Comparison of ENCODE assay signal across 24 cellular contexts in genomic region chr10:79207096-79207357, GRCh38.
"Had no signal": no experiment of that assay in that cellular context is flagged by ENCODE, and none has a peak within 500 bp of the region (broad histone marks: within the 10 kb centered on the region; RNA-seq: fewer than 3 reads in every experiment).

No MANE protein-coding gene starts in this region.

- H3K4me3 ChIP-seq: coronary artery, esophagus muscularis mucosa, heart right ventricle, left lung, mucosa of descending colon, psoas muscle, skin epidermis, thyroid gland had no signal

- H3K27ac ChIP-seq: coronary artery, esophagus muscularis mucosa, heart right ventricle, left lung, psoas muscle, thyroid gland had no signal

- H3K4me3 Mint-ChIP-seq: mesothelial cell of epicardium; natural killer cell treated with Interleukin-12 subunit alpha and Interleukin-12 subunit beta and Interleukin-15 and Interleukin-18, amount 100 ng/mL, for 72 hours; neural crest cell; stimulated activated naive CD8-positive, alpha-beta T cell treated with anti-CD3 and anti-CD28 coated beads, Interleukin-15, amount 100 ng/mL, for 72 hours; type B pancreatic cell had no signal

- H3K9me3 ChIP-seq: esophagus muscularis mucosa, heart right ventricle, left lung, mucosa of descending colon, psoas muscle, thyroid gland had no signal

- H3K4me1 ChIP-seq: left lung, psoas muscle had no signal

- DNase-seq: dermis blood vessel endothelial cell; effector memory CD4-positive, alpha-beta T cell; foreskin melanocyte; glutamatergic neuron; heart right ventricle; left cardiac atrium; mesenchymal stem cell; mucosa of descending colon; naive B cell; psoas muscle; stimulated activated CD4-positive, alpha-beta T cell treated with anti-CD3 and anti-CD28 coated beads, Interleukin-15, amount 100 ng/mL, for 24 hours; stimulated activated CD4-positive, alpha-beta T cell treated with anti-CD3 and anti-CD28 coated beads, Interleukin-2, amount 100 ng/mL, for 48 hours; stimulated activated naive CD4-positive, alpha-beta T cell; stimulated activated naive CD8-positive, alpha-beta T cell treated with anti-CD3 and anti-CD28 coated beads, Interleukin-15, amount 100 ng/mL, for 72 hours; thyroid gland had no signal

- H3K27me3 ChIP-seq: esophagus muscularis mucosa, heart right ventricle, left lung, thyroid gland had no signal

- H3K27me3 Mint-ChIP-seq: naive B cell; natural killer cell treated with Interleukin-12 subunit alpha and Interleukin-12 subunit beta and Interleukin-15 and Interleukin-18, amount 100 ng/mL, for 72 hours; stimulated activated naive CD8-positive, alpha-beta T cell treated with anti-CD3 and anti-CD28 coated beads, Interleukin-15, amount 100 ng/mL, for 72 hours; type B pancreatic cell had no signal

- H3K27ac Mint-ChIP-seq: mesothelial cell of epicardium; natural killer cell treated with Interleukin-12 subunit alpha and Interleukin-12 subunit beta and Interleukin-15 and Interleukin-18, amount 100 ng/mL, for 72 hours; type B pancreatic cell had no signal

- H3K9me3 Mint-ChIP-seq: mesothelial cell of epicardium; naive B cell; natural killer cell treated with Interleukin-12 subunit alpha and Interleukin-12 subunit beta and Interleukin-15 and Interleukin-18, amount 100 ng/mL, for 72 hours; neural crest cell; stimulated activated naive CD8-positive, alpha-beta T cell treated with anti-CD3 and anti-CD28 coated beads, Interleukin-15, amount 100 ng/mL, for 72 hours; type B pancreatic cell had no signal

- H3K36me3 Mint-ChIP-seq: naive B cell; natural killer cell treated with Interleukin-12 subunit alpha and Interleukin-12 subunit beta and Interleukin-15 and Interleukin-18, amount 100 ng/mL, for 72 hours had no signal

- ATAC-seq: heart right ventricle; left cardiac atrium; left lung; mucosa of descending colon; natural killer cell treated with Interleukin-12 subunit alpha and Interleukin-12 subunit beta and Interleukin-15 and Interleukin-18, amount 100 ng/mL, for 72 hours; psoas muscle; right cardiac atrium had no signal
